9 cellular contexts compared by ENCODE assay signal in the genomic region with DNA sequence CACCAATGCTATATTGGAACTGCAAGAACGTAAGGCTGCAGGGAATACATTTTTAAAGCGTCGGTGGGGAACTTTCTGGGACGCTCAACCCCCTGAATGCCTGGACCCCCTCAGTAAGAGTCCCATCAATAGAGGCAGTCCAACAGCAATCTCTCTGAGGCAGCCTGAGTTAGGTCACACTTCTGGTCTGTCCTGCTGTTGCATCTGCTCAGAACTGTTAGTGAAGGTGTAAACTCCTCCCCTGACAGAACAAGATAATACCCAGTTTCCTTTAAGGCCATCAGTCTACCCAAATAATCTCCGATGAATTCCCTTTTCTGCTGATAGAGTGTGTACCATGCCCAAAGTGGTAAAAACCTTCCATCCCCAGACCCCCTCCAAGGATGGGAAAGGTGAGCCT. TPM values are rescaled to one million over a fixed set of nuclear protein-coding genes. Genes with fewer than 3 reads are reported as not detected.
DNase-seq lines count a peak whose midpoint lies in the region; ATAC-seq, FAIRE-seq and TF ChIP-seq lines count a peak whose summit lies in the region.
"Had no signal": no experiment of that assay in that cellular context is flagged by ENCODE, and none has a peak within 500 bp of the region (broad histone marks: within the 10 kb centered on the region; RNA-seq: fewer than 3 reads in every experiment).

No MANE protein-coding gene starts in this region.

- H3K27me3 Mint-ChIP-seq in activated naive CD4-positive, alpha-beta T cell treated with anti-CD3 and anti-CD28 coated beads, Interleukin-2, amount 50 U/mL, for 24 hours = no peaks in the 10 kb centered on the region
- no peaks in the 10 kb centered on the region for H3K27me3 Mint-ChIP-seq in activated naive CD8-positive, alpha-beta T cell

- ATAC-seq in HepG2 (no peak), GM18867 (IDR thresholded peaks at IDR 0.05; ENCODE audit: unreplicated experiment) (no peak), HG03045 (IDR thresholded peaks at IDR 0.05; ENCODE audit: unreplicated experiment) (no peak), HG03139 (IDR thresholded peaks at IDR 0.05; ENCODE audit: unreplicated experiment) (no peak)

- H3K27ac ChIP-seq in HepG2 (ENCODE audit: extremely low read length, insufficient read depth, low read length) (peak overlapping the region; percentile 79), tibial nerve (peak overlapping the region in 1 of 4 donors; percentile 90)

- H3K9me3 ChIP-seq in HepG2 (ENCODE audit: low read length) (no peaks in the 10 kb centered on the region), tibial nerve (peaks cover 0 to 19% (median 0%) of the 10 kb centered on the region in 4 donors)

- H4K20me1 ChIP-seq in HepG2 (ENCODE audit: insufficient read depth, low read length) = no peaks in the 10 kb centered on the region

- POLR2A ChIA-PET in HepG2 (lab: Yijun Ruan, JAX) = interaction anchor here (1.2 kb wide), 1 partner anchor 8 kb away, joined by 3 read pairs; no protein-coding TSS in a partner anchor

- BruUV-seq in HepG2 (replicated peaks; lab: Mats Ljungman, UMichigan) = no TSS peak

- peak overlapping the region; percentile 73 to 86 (median 74) for H3K4me3 ChIP-seq in HepG2 (replicated peaks in 1 of 3; ENCODE audit: insufficient read depth in 1 of 3, low read depth in 2 of 3, low read length in 3 of 3)
- peak overlapping the region in 3 of 4 donors; percentile 55 to 95 (median 79) for H3K4me3 ChIP-seq in tibial nerve

- no peak overlapping the region for H3K27ac Mint-ChIP-seq in activated naive CD4-positive, alpha-beta T cell treated with anti-CD3 and anti-CD28 coated beads, Interleukin-2, amount 50 U/mL, for 24 hours
- no peak overlapping the region for H3K27ac Mint-ChIP-seq in activated naive CD8-positive, alpha-beta T cell

- no peaks in the 10 kb centered on the region for H3K9me3 Mint-ChIP-seq in activated naive CD4-positive, alpha-beta T cell treated with anti-CD3 and anti-CD28 coated beads, Interleukin-2, amount 50 U/mL, for 24 hours
- no peaks in the 10 kb centered on the region for H3K9me3 Mint-ChIP-seq in activated naive CD8-positive, alpha-beta T cell (ENCODE audit: low read depth)

- in situ Hi-C loops in HepG2 (cut with HindIII; ENCODE audit: extremely low pct_ligation_motif_present, low pct_unique_long_range_greater_than_20kb) = no loop called here

- no peaks in the 10 kb centered on the region; a peak in 1 of 5 replicates for H3K27me3 ChIP-seq in HepG2 (ENCODE audit: control insufficient read depth in 1 of 2, insufficient read depth in 2 of 2, low read length in 2 of 2)
- H3K27me3 ChIP-seq in tibial nerve = no peaks in the 10 kb centered on the region

- H3K4me3 Mint-ChIP-seq in activated naive CD4-positive, alpha-beta T cell treated with anti-CD3 and anti-CD28 coated beads, Interleukin-2, amount 50 U/mL, for 24 hours = peak overlapping the region; percentile 99
- peak overlapping the region; percentile 99 for H3K4me3 Mint-ChIP-seq in activated naive CD8-positive, alpha-beta T cell

- intact Hi-C loops in HepG2 (cut with micrococcal nuclease; ENCODE audit: unreplicated experiment) = no loop called here

- CTCF ChIA-PET in HepG2 (lab: Yijun Ruan, JAX; ENCODE audit: low intra/inter-chr PET ratio, low total read pairs) = no interaction called here

- no peak for TF ChIP-seq RAD21 in HepG2 (CRISPR knock-in tag; IDR thresholded peaks at IDR 0.05)

- peaks cover 73% of the 10 kb centered on the region for H3K4me1 ChIP-seq in HepG2 (ENCODE audit: insufficient read depth, low read length)
- H3K4me1 ChIP-seq in tibial nerve = peaks cover 0 to 28% (median 13%) of the 10 kb centered on the region in 4 donors

- H3K9ac ChIP-seq in HepG2 (ENCODE audit: insufficient read depth, low read depth, low read length) = peak overlapping the region; percentile 87

- TF ChIP-seq EP300 in HepG2 (IDR thresholded peaks at IDR 0.05; ENCODE audit: low read depth in 2 of 2, low read length in 2 of 2) (no peak), HepG2 (CRISPR knock-in tag; IDR thresholded peaks at IDR 0.05; ENCODE audit: borderline replicate concordance) (no peak), tibial nerve (IDR thresholded peaks at IDR 0.05) (no peak)

- 3% methylated on average over 4 of the region's 5 CpGs for WGBS in HepG2 (ENCODE audit: low lambda C conversion rate)
- 51 to 59% methylated on average over 5 of the region's 5 CpGs for WGBS in tibial nerve, 2 donors

- peaks cover 46% of the 10 kb centered on the region for H3K79me2 ChIP-seq in HepG2 (ENCODE audit: insufficient read depth, low read length)

- H3K36me3 Mint-ChIP-seq in activated naive CD4-positive, alpha-beta T cell treated with anti-CD3 and anti-CD28 coated beads, Interleukin-2, amount 50 U/mL, for 24 hours = peaks cover 3% of the 10 kb centered on the region
- peaks cover under 1% of the 10 kb centered on the region for H3K36me3 Mint-ChIP-seq in activated naive CD8-positive, alpha-beta T cell

- peaks cover 51% of the 10 kb centered on the region for H3K4me1 Mint-ChIP-seq in activated naive CD4-positive, alpha-beta T cell treated with anti-CD3 and anti-CD28 coated beads, Interleukin-2, amount 50 U/mL, for 24 hours
- H3K4me1 Mint-ChIP-seq in activated naive CD8-positive, alpha-beta T cell (ENCODE audit: low read depth) = peaks cover 41% of the 10 kb centered on the region

- H3K36me3 ChIP-seq in HepG2 (replicated peaks in 1 of 2; ENCODE audit: control insufficient read depth in 1 of 2, insufficient read depth in 2 of 2, low read length in 2 of 2) (peaks cover 0 to 2% of the 10 kb centered on the region in 2 experiments; a peak in 1 of 5 replicates), tibial nerve (no peaks in the 10 kb centered on the region)

- no peak for FAIRE-seq in HepG2 (lab: Jason Lieb, UNC)

- TF ChIP-seq CTCF in HepG2 (CRISPR knock-in tag; IDR thresholded peaks at IDR 0.05) (no peak), tibial nerve (IDR thresholded peaks at IDR 0.05) (no peak)

- no peak for DNase-seq in activated naive CD4-positive, alpha-beta T cell (lab: John Stamatoyannopoulos, UW)
- DNase-seq in HepG2 (ENCODE audit: low spot score) (no peak), tibial nerve (ENCODE audit: low spot score in 2 of 2) (no peak)
- DNase-seq: stimulated activated naive CD4-positive, alpha-beta T cell had no signal

- no peak for TF ChIP-seq POLR2A in HepG2 (IDR thresholded peaks at IDR 0.05; ENCODE audit: insufficient read depth in 1 of 2, low read depth in 2 of 2, low read length in 2 of 2)
- TF ChIP-seq POLR2A in tibial nerve (IDR thresholded peaks at IDR 0.05) = no peak

- no peak overlapping the region for H2AFZ ChIP-seq in HepG2 (ENCODE audit: low read length)

- peak overlapping the region; percentile 80 for H3K4me2 ChIP-seq in HepG2 (ENCODE audit: low read depth, low read length)

TF ChIP-seq in HepG2, 621 proteins besides CTCF, POLR2A, EP300 and RAD21:
- TF ChIP-seq RBFOX2 (IDR thresholded peaks at IDR 0.05; ENCODE audit: low read depth, low read length) (peak; percentile 39; the same call in 1 of the 2 replicates), SETDB1 (CRISPR knock-in tag; IDR thresholded peaks at IDR 0.05; ENCODE audit: borderline replicate concordance) (no peak)
TF ChIP-seq in HepG2: peak in this region for 1.

RNA-seq across cellular contexts. Expression of gene RNGTT, which starts 1.1 kb away (rescaled TPM):
- 22.6 and 27.8 TPM in 2 replicates for total RNA-seq in HepG2 (2016; rRNA removed; fragmentation: Illumina TruSeq; extraction: Trizol)
- total RNA-seq in HepG2 (2016; cell fraction: cytosol; rRNA removed; fragmentation: Illumina TruSeq; extraction: Trizol; ENCODE audit: low read depth) = 9.6 and 10.9 TPM in 2 replicates
- total RNA-seq in HepG2 (2016; cell fraction: insoluble cytoplasmic fraction; rRNA removed; fragmentation: Illumina TruSeq; extraction: Trizol) = 22.5 and 29.5 TPM in 2 replicates
- 7.0 and 7.3 TPM in 2 replicates for total RNA-seq in HepG2 (2016; cell fraction: membrane; rRNA removed; fragmentation: Illumina TruSeq; extraction: Trizol)
- total RNA-seq in HepG2 (2016; cell fraction: nucleus; rRNA removed; fragmentation: Illumina TruSeq; extraction: Trizol) = 33.0 and 33.7 TPM in 2 replicates
- 5.6 and 6.0 TPM in 2 replicates for polyA plus RNA-seq in HepG2 (2011; rRNA removed)
- polyA plus RNA-seq in HepG2 (2011; cell fraction: cytosol; rRNA removed) = 2.5 and 3.9 TPM in 2 replicates
- 7.0 and 7.7 TPM in 2 replicates for polyA plus RNA-seq in HepG2 (2011; cell fraction: nucleus; rRNA removed)
- polyA plus RNA-seq in HepG2 (2012) = 9.8 and 10.1 TPM in 2 replicates
- polyA plus RNA-seq in HepG2 (2016; cell fraction: cytosol; fragmentation: Illumina TruSeq; extraction: Trizol; ENCODE audit: low read depth) = 0.67 and 0.70 TPM in 2 replicates
- polyA plus RNA-seq in HepG2 (2016; cell fraction: insoluble cytoplasmic fraction; fragmentation: Illumina TruSeq; extraction: Trizol; ENCODE audit: low read depth) = 19.1 and 21.4 TPM in 2 replicates
- 2.3 and 2.4 TPM in 2 replicates for polyA plus RNA-seq in HepG2 (2016; cell fraction: membrane; fragmentation: Illumina TruSeq; extraction: Trizol; ENCODE audit: low read depth)
- 11.7 and 13.7 TPM in 2 replicates for polyA plus RNA-seq in HepG2 (2016; cell fraction: nucleus; fragmentation: Illumina TruSeq; extraction: Trizol; ENCODE audit: insufficient read depth, low read depth)
- 5.2 and 6.4 TPM in 2 replicates for polyA minus RNA-seq in HepG2 (2011; rRNA and poly(A)+ RNA removed; ENCODE audit: low replicate concordance)
- 7.4 and 8.7 TPM in 2 replicates for polyA minus RNA-seq in HepG2 (2011; cell fraction: cytosol; rRNA and poly(A)+ RNA removed)
- polyA minus RNA-seq in HepG2 (2011; cell fraction: nucleus; rRNA and poly(A)+ RNA removed) = 34.9 and 46.0 TPM in 2 replicates
- 10 to 100 TPM; 13.9 to 20.5 (median 18.4) TPM for total RNA-seq in tibial nerve
